Comparison of ENCODE assay signal across 14 cellular contexts in genomic region chr2:231163011-231163410, GRCh38. TPM values are rescaled to one million over a fixed set of nuclear protein-coding genes. Genes with fewer than 3 reads are reported as not detected.
DNase-seq lines count a peak whose midpoint lies in the region; ATAC-seq, FAIRE-seq and TF ChIP-seq lines count a peak whose summit lies in the region.
"Had no signal": no experiment of that assay in that cellular context is flagged by ENCODE, and none has a peak within 500 bp of the region (broad histone marks: within the 10 kb centered on the region; RNA-seq: fewer than 3 reads in every experiment).

No MANE protein-coding gene starts in this region.

- H3K9me3 Mint-ChIP-seq in WTC11: no peaks in the 10 kb centered on the region
- no peaks in the 10 kb centered on the region for H3K9me3 Mint-ChIP-seq in endothelial cell (ENCODE audit: unreplicated experiment)
- H3K9me3 Mint-ChIP-seq: activated T-helper 1 cell treated with anti-CD3 and anti-CD28 coated beads, Interleukin-12 subunit alpha, Interleukin-12 subunit beta, Interleukin-2, Interleukin-4 antibody, amounts not matched to agents 30 ng/mL and 10 ng/mL and 1 ng/mL, durations not matched to agents 14 hours and 24 hours and 36 hours had no signal

- TF ChIP-seq CTCF in WTC11 (IDR thresholded peaks at IDR 0.05) (no peak), endothelial cell (IDR thresholded peaks at IDR 0.05; ENCODE audit: unreplicated experiment) (no peak)

- no peaks in the 10 kb centered on the region for H3K27me3 Mint-ChIP-seq in WTC11 (ENCODE audit: low read depth)
- no peaks in the 10 kb centered on the region for H3K27me3 Mint-ChIP-seq in endothelial cell (ENCODE audit: unreplicated experiment)

- in situ Hi-C loops in GM23248 (cut with MboI): no loop called here

- no peak overlapping the region for H3K4me2 ChIP-seq in GM23248 (ENCODE audit: unreplicated experiment)

- H3K79me2 ChIP-seq in GM23248 (ENCODE audit: insufficient read depth): no peaks in the 10 kb centered on the region

- FAIRE-seq in GM12892 (lab: Jason Lieb, UNC): no peak

- H3K36me3 ChIP-seq in GM23248 (ENCODE audit: low read depth) (peaks cover 20% of the 10 kb centered on the region), skeletal muscle tissue (ENCODE audit: control insufficient read depth in 3 of 3, insufficient read depth in 3 of 3, low read length in 3 of 3) (peaks cover 10 to 32% (median 28%) of the 10 kb centered on the region in 3 donors)
- H3K36me3 ChIP-seq: colonic mucosa had no signal

- H3K27me3 ChIP-seq in GM23248 (replicated peaks; ENCODE audit: insufficient read depth) (no peaks in the 10 kb centered on the region), skeletal muscle tissue (ENCODE audit: control insufficient read depth in 3 of 3, insufficient read depth in 3 of 3, low read length in 3 of 3) (no peaks in the 10 kb centered on the region)
- H3K27me3 ChIP-seq: colonic mucosa had no signal

- H3K9me3 ChIP-seq in GM23248 (ENCODE audit: low read depth) (no peaks in the 10 kb centered on the region), skeletal muscle tissue (ENCODE audit: control insufficient read depth in 3 of 3, low read length in 3 of 3) (no peaks in the 10 kb centered on the region)
- H3K9me3 ChIP-seq: colonic mucosa had no signal

- H3K36me3 Mint-ChIP-seq in WTC11 (peaks cover 45% of the 10 kb centered on the region), endothelial cell (ENCODE audit: low read depth, unreplicated experiment) (peaks cover 14% of the 10 kb centered on the region)

- H3K27ac ChIP-seq in GM23248: peak overlapping the region; percentile 94
- H3K27ac ChIP-seq in skeletal muscle tissue (ENCODE audit: low read depth, low read length): peak overlapping the region; percentile 62

- H3K4me3 ChIP-seq in GM23248: no peak overlapping the region
- no peak overlapping the region for H3K4me3 ChIP-seq in skeletal muscle tissue (ENCODE audit: low read length in 3 of 3)
- H3K4me3 ChIP-seq: colonic mucosa had no signal

- POLR2A ChIA-PET in WTC11 (lab: Charles Lee): no interaction called here

- H3K27ac Mint-ChIP-seq in WTC11 (peak overlapping the region; percentile 76), endothelial cell (ENCODE audit: unreplicated experiment) (peak overlapping the region; percentile 48)

- H3K4me1 Mint-ChIP-seq in WTC11 (peaks cover 24% of the 10 kb centered on the region), endothelial cell (ENCODE audit: unreplicated experiment) (peaks cover 25% of the 10 kb centered on the region)

- H3K9me2 ChIP-seq in GM23248 (ENCODE audit: insufficient read depth): no peaks in the 10 kb centered on the region

- peak; percentile 38; the same call in 1 of the 2 replicates for ATAC-seq in WTC11
- no peak for ATAC-seq in HG03196 (IDR thresholded peaks at IDR 0.05; ENCODE audit: unreplicated experiment)
- no peak for ATAC-seq in GM19035 (IDR thresholded peaks at IDR 0.05; ENCODE audit: unreplicated experiment)

- peaks cover 29% of the 10 kb centered on the region for H3K4me1 ChIP-seq in GM23248 (ENCODE audit: insufficient read depth)
- H3K4me1 ChIP-seq in skeletal muscle tissue (ENCODE audit: control insufficient read depth in 3 of 3, insufficient read depth in 3 of 3, low read length in 3 of 3): peaks cover 0 to 4% (median 3%) of the 10 kb centered on the region in 3 donors
- H3K4me1 ChIP-seq: colonic mucosa had no signal

- H3K4me3 Mint-ChIP-seq in WTC11 (peak overlapping the region; percentile 0; the same call in 1 of the 2 replicates), endothelial cell (ENCODE audit: unreplicated experiment) (no peak overlapping the region)
- H3K4me3 Mint-ChIP-seq: activated T-helper 1 cell treated with anti-CD3 and anti-CD28 coated beads, Interleukin-12 subunit alpha, Interleukin-12 subunit beta, Interleukin-2, Interleukin-4 antibody, amounts not matched to agents 30 ng/mL and 10 ng/mL and 1 ng/mL, durations not matched to agents 14 hours and 24 hours and 36 hours had no signal

- WGBS in GM23248 (ENCODE audit: low coverage in 1 of 2, low lambda C conversion rate in 2 of 2, missing lambda C conversion rate in 2 of 2), 2 experiments: 95 to 100% methylated on average over 3 of the region's 3 CpGs

- no peaks in the 10 kb centered on the region for H4K20me1 ChIP-seq in GM23248 (ENCODE audit: insufficient read depth)

- CTCF ChIA-PET in WTC11 (lab: Charles Lee): no interaction called here

- DNase-seq in GM23248 (no peak), WTC11 (ENCODE audit: low spot score) (no peak), endothelial cell (ENCODE audit: low spot score) (no peak), NCI-H1105 (lab: John Stamatoyannopoulos, UW) (no peak), GM12892 (ENCODE audit: insufficient read length) (no peak)
- DNase-seq: amygdala, colonic mucosa, NCI-H1694 treated with DMSO at 0.1 percent for 48 hours, NCI-H345, posterior cingulate gyrus had no signal

- H3F3A ChIP-seq in GM23248 (ENCODE audit: insufficient read depth): peaks cover 35% of the 10 kb centered on the region

- H2AFZ ChIP-seq in GM23248: no peak overlapping the region

- H3K9ac ChIP-seq in GM23248 (0 out of 2 replicates have a peak overlapping the region, but pooled peaks have one; percentile 65), skeletal muscle tissue (ENCODE audit: low read depth in 1 of 3, low read length in 3 of 3) (no peak overlapping the region)

- TF ChIP-seq POLR2A in GM12892 (IDR thresholded peaks at IDR 0.05; ENCODE audit: low read depth, low read length): no peak

TF ChIP-seq in WTC11, 78 proteins besides CTCF, POLR2A, EP300 and RAD21:
- TF ChIP-seq JAZF1 (CRISPR knock-in tag; IDR thresholded peaks at IDR 0.05) (no peak), GRHL2 (CRISPR knock-in tag; IDR thresholded peaks at IDR 0.05; ENCODE audit: insufficient replicate concordance, severe bottlenecking) (no peak), EMX1 (CRISPR knock-in tag; IDR thresholded peaks at IDR 0.05) (no peak), CDX4 (CRISPR knock-in tag; IDR thresholded peaks at IDR 0.05; ENCODE audit: borderline replicate concordance) (no peak), ERG (CRISPR knock-in tag; IDR thresholded peaks at IDR 0.05) (no peak), MAX (CRISPR knock-in tag; IDR thresholded peaks at IDR 0.05) (no peak), FOXJ3 (CRISPR knock-in tag; IDR thresholded peaks at IDR 0.05; ENCODE audit: borderline replicate concordance) (no peak), JUN (CRISPR knock-in tag; IDR thresholded peaks at IDR 0.05) (no peak)

RNA-seq across cellular contexts. Expression of gene ARMC9, which starts 35.4 kb away (rescaled TPM):
- total RNA-seq in GM23248 (2014; rRNA removed; shearing (Covaris generic)): 15.1 and 17.7 TPM in 2 replicates
- polyA plus RNA-seq in GM23248 (2016; fragmentation: Nextera tagmentation; extraction: Ambion mirVana): 17.3 and 17.7 TPM in 2 replicates
- 34.5 to 37.5 TPM (median 34.9 TPM) in 3 replicates for total RNA-seq in WTC11 (2021)
- 18.3 TPM for total RNA-seq in endothelial cell (ENCODE audit: unreplicated experiment)
- total RNA-seq in skeletal muscle tissue: 6.8 TPM
- 9.8 TPM for polyA plus RNA-seq in GM12892 (2012; ENCODE audit: missing spikeins)

RNA-seq across cellular contexts. Expression of gene HTR2B, which starts 38.2 kb away (rescaled TPM):
- total RNA-seq in GM23248 (2014; rRNA removed; shearing (Covaris generic)): not detected in 2 replicates
- 0.15 TPM in 1 of 2 replicates, not detected in the other for polyA plus RNA-seq in GM23248 (2016; fragmentation: Nextera tagmentation; extraction: Ambion mirVana)
- total RNA-seq in WTC11 (2021): not detected in 3 replicates
- 0.80 TPM for total RNA-seq in endothelial cell (ENCODE audit: unreplicated experiment)
- 0.52 TPM for total RNA-seq in skeletal muscle tissue
- polyA plus RNA-seq in GM12892 (2012; ENCODE audit: missing spikeins): 0.40 TPM
- total RNA-seq: activated T-helper 1 cell treated with anti-CD3 and anti-CD28 coated beads, Interleukin-12 subunit alpha, Interleukin-12 subunit beta, Interleukin-2, Interleukin-4 antibody, amounts not matched to agents 30 ng/mL and 10 ng/mL and 1 ng/mL, durations not matched to agents 14 hours and 24 hours and 36 hours had no signal
